18 cellular contexts compared by ENCODE assay signal in the genomic region with DNA sequence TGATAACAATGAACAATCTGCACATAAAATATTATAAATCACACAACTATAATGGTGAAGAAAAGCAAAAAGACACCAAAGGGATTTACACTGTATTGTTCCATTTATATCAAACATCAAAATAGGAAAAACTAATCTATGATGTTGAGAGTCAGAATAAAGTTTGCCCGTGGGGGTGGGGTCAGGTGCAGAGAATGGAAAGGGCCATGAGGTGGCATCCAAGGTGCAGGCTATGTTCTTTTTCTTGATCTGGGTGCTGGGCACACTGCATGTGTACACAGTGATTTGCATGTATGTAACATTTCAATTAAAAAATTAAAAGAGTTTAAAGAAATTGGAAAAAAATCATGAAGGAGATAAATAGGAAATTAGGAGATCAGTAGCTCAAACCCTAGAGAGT.
"Had no signal": no experiment of that assay in that cellular context is flagged by ENCODE, and none has a peak within 500 bp of the region (broad histone marks: within the 10 kb centered on the region; RNA-seq: fewer than 3 reads in every experiment).

No MANE protein-coding gene starts in this region.

- H3K36me3 Mint-ChIP-seq: activated naive CD4-positive, alpha-beta T cell treated with anti-CD3 and anti-CD28 coated beads, Interleukin-2, amount 50 U/mL, for 72 hours; naive B cell had no signal

- H3K4me3 ChIP-seq: cardiac muscle cell, dorsolateral prefrontal cortex, hepatocyte, left lung, ovary, stomach, testis, upper lobe of right lung had no signal

- H3K4me2 ChIP-seq: hepatocyte had no signal

- H3K4me3 Mint-ChIP-seq: activated B cell treated with CpG ODN at 0.5 μM for 24 hours; activated CD8-positive, alpha-beta T cell treated with anti-CD3 and anti-CD28 coated beads for 36 hours; activated T-cell treated with anti-CD3 and anti-CD28 coated beads, Interleukin-2, amount 50 U/mL, for 4 hours; naive B cell had no signal

- H3K36me3 ChIP-seq: cardiac muscle cell, left lung, ovary, stomach, upper lobe of right lung had no signal

- H3K4me1 Mint-ChIP-seq: activated B cell treated with CpG ODN at 0.5 μM for 24 hours, naive B cell had no signal

- H3K9me3 ChIP-seq: ovary, testis had no signal

- ATAC-seq: activated CD8-positive, alpha-beta T cell treated with anti-CD3 and anti-CD28 coated beads for 36 hours; activated naive CD4-positive, alpha-beta T cell treated with anti-CD3 and anti-CD28 coated beads, Interleukin-2, amount 50 U/mL, for 72 hours; activated T-cell treated with anti-CD3 and anti-CD28 coated beads, Interleukin-2, amount 50 U/mL, for 4 hours; left lung; sciatic nerve; upper lobe of right lung had no signal

- H3K79me2 ChIP-seq: hepatocyte had no signal

- H2AFZ ChIP-seq: hepatocyte had no signal

- H3K27me3 ChIP-seq: cardiac muscle cell, left lung, ovary, stomach, testis, upper lobe of right lung had no signal

- H3K27ac Mint-ChIP-seq: activated B cell treated with CpG ODN at 0.5 μM for 24 hours; activated CD8-positive, alpha-beta T cell treated with anti-CD3 and anti-CD28 coated beads for 36 hours; activated naive CD4-positive, alpha-beta T cell treated with anti-CD3 and anti-CD28 coated beads, Interleukin-2, amount 50 U/mL, for 72 hours; naive B cell had no signal

- H3K4me1 ChIP-seq: left lung, stomach, testis, upper lobe of right lung had no signal

- DNase-seq: activated B cell treated with CpG ODN at 0.5 μM for 24 hours; activated CD4-positive, alpha-beta T cell treated with anti-CD3 and anti-CD28 coated beads for 48 hours; activated CD8-positive, alpha-beta T cell treated with anti-CD3 and anti-CD28 coated beads for 36 hours; activated effector memory CD4-positive, alpha-beta T cell treated with Interleukin-2 at 50 U/mL for 16 hours; activated T-cell treated with anti-CD3 and anti-CD28 coated beads, Interleukin-2, amount 50 U/mL, for 4 hours; dorsolateral prefrontal cortex; islet precursor cell; left lung; mammary epithelial cell; naive B cell; ovary; stomach; testis; upper lobe of right lung had no signal

- H3K27ac ChIP-seq: cardiac muscle cell, dorsolateral prefrontal cortex, hepatocyte, left lung, ovary, stomach, testis, upper lobe of right lung had no signal

- H3K27me3 Mint-ChIP-seq: activated B cell treated with CpG ODN at 0.5 μM for 24 hours; activated CD8-positive, alpha-beta T cell treated with anti-CD3 and anti-CD28 coated beads for 36 hours had no signal
